In genomic region chr1:182337736-182338571, GRCh38 we compare ENCODE assay signal across 1 cellular context.
TF ChIP-seq lines count a peak whose summit lies in the region.

No MANE protein-coding gene starts in this region.

TF ChIP-seq in K562, 482 proteins besides CTCF, POLR2A, EP300 and RAD21 (continued from another document and continues in another):
- TF ChIP-seq ZNF561 (CRISPR knock-in tag; conservative IDR thresholded peaks at IDR 0.05) (0 out of 2 replicates have a peak, but pooled peaks have one; percentile 63), VEZF1 (CRISPR knock-in tag; IDR thresholded peaks at IDR 0.05) (peak; percentile 63), CGGBP1 (CRISPR knock-in tag; IDR thresholded peaks at IDR 0.05) (no peak), ZFP36 (IDR thresholded peaks at IDR 0.05; ENCODE audit: low read depth, low read length, partially characterized antibody) (peak; percentile 39), CBFA2T2 (conservative IDR thresholded peaks at IDR 0.05) (peak; percentile 91), ARHGAP35 (IDR thresholded peaks at IDR 0.05; ENCODE audit: partially characterized antibody) (no peak), CREB3 (tag; conservative IDR thresholded peaks at IDR 0.05; ENCODE audit: low read depth) (0 out of 2 replicates have a peak, but pooled peaks have one; percentile 63), SMARCE1 (IDR thresholded peaks at IDR 0.05) (peak; percentile 90), ELF2 (CRISPR knock-in tag; IDR thresholded peaks at IDR 0.05) (0 out of 2 replicates have a peak, but pooled peaks have one; percentile 13), ZNF586 (CRISPR knock-in tag; conservative IDR thresholded peaks at IDR 0.05) (peak; percentile 78; the same call in 1 of the 2 replicates), ZNF311 (CRISPR knock-in tag; IDR thresholded peaks at IDR 0.05) (peak; percentile 91), ZNF133 (CRISPR knock-in tag; IDR thresholded peaks at IDR 0.05) (no peak), NR3C1 (CRISPR knock-in tag; IDR thresholded peaks at IDR 0.05) (no peak), ZNF507 (tag; conservative IDR thresholded peaks at IDR 0.05) (no peak), GABPA (tag; conservative IDR thresholded peaks at IDR 0.05; ENCODE audit: low read depth) (peak; percentile 62), CHD2 (IDR thresholded peaks at IDR 0.05; ENCODE audit: low read depth, low read length) (0 out of 2 replicates have a peak, but pooled peaks have one; percentile 24), ZNF583 (CRISPR knock-in tag; IDR thresholded peaks at IDR 0.05) (peak; percentile 94), MAFG (tag; conservative IDR thresholded peaks at IDR 0.05) (no peak), NR2C1 (IDR thresholded peaks at IDR 0.05) (peak; percentile 75), NR2C1 (tag; IDR thresholded peaks at IDR 0.05) (peak; percentile 86), ZKSCAN1 (IDR thresholded peaks at IDR 0.05; ENCODE audit: low read depth, low read length) (0 out of 2 replicates have a peak, but pooled peaks have one; percentile 54), MCM2 (IDR thresholded peaks at IDR 0.05; ENCODE audit: low read depth) (no peak), ZNF77 (CRISPR knock-in tag; IDR thresholded peaks at IDR 0.05) (no peak), ZNF165 (CRISPR knock-in tag; IDR thresholded peaks at IDR 0.05; ENCODE audit: borderline replicate concordance) (peak; percentile 86), TCF15 (CRISPR knock-in tag; IDR thresholded peaks at IDR 0.05) (peak; percentile 83; the same call in 1 of the 2 replicates), CCAR2 (IDR thresholded peaks at IDR 0.05; ENCODE audit: low read depth, low read length) (no peak), DPF2 (IDR thresholded peaks at IDR 0.05) (peak; percentile 97), SPI1 (IDR thresholded peaks at IDR 0.05; ENCODE audit: borderline replicate concordance, low read depth, low read length) (peak; percentile 60; the same call in 1 of the 2 replicates), BCOR (IDR thresholded peaks at IDR 0.05) (peak; percentile 66; the same call in 1 of the 2 replicates), MYC (IDR thresholded peaks at IDR 0.05; ENCODE audit: low read depth, low read length) (peak; percentile 80; the same call in 1 of the 2 replicates), MYC (CRISPR knock-in tag; IDR thresholded peaks at IDR 0.05; ENCODE audit: borderline replicate concordance, low read depth) (0 out of 2 replicates have a peak, but pooled peaks have one; percentile 19), YBX1 (IDR thresholded peaks at IDR 0.05) (no peak), HDAC2 (IDR thresholded peaks at IDR 0.05) (peak; percentile 94), ZC3H8 (IDR thresholded peaks at IDR 0.05) (no peak), DLX4 (CRISPR knock-in tag; IDR thresholded peaks at IDR 0.05) (no peak), GATAD2B (IDR thresholded peaks at IDR 0.05; ENCODE audit: borderline replicate concordance) (peak; percentile 86), LEF1 (IDR thresholded peaks at IDR 0.05) (peak; percentile 95), TEAD4 (IDR thresholded peaks at IDR 0.05; ENCODE audit: low read length) (peak; percentile 91), TEAD4 (CRISPR knock-in tag; IDR thresholded peaks at IDR 0.05; ENCODE audit: borderline replicate concordance) (no peak), PHF8 (IDR thresholded peaks at IDR 0.05; ENCODE audit: borderline replicate concordance, low read length) (peak; percentile 22; the same call in 1 of the 2 replicates), ZNF589 (CRISPR knock-in tag; IDR thresholded peaks at IDR 0.05; ENCODE audit: low read depth) (peak; percentile 60), TCF7 (IDR thresholded peaks at IDR 0.05; ENCODE audit: borderline replicate concordance) (peak; percentile 85; the same call in 1 of the 2 replicates), CXXC5 (CRISPR knock-in tag; IDR thresholded peaks at IDR 0.05) (peak; percentile 88), ZNF668 (CRISPR knock-in tag; IDR thresholded peaks at IDR 0.05) (0 out of 2 replicates have a peak, but pooled peaks have one; percentile 2), ZNF324 (CRISPR knock-in tag; IDR thresholded peaks at IDR 0.05) (peak; percentile 63; the same call in 1 of the 2 replicates), NRF1 (conservative IDR thresholded peaks at IDR 0.05 in 1 of 2, IDR thresholded peaks at IDR 0.05 in 1 of 2) (peak; percentile 27 to 37; a peak in 2 of 4 replicates), NFRKB (IDR thresholded peaks at IDR 0.05; ENCODE audit: low read depth) (peak; percentile 85), TEAD1 (CRISPR knock-in tag; IDR thresholded peaks at IDR 0.05) (peak in 1 of 2 experiments; percentile 69; a peak in 2 of 4 replicates), ZNF695 (CRISPR knock-in tag; IDR thresholded peaks at IDR 0.05) (peak; percentile 57; the same call in 1 of the 2 replicates), HCFC1 (IDR thresholded peaks at IDR 0.05; ENCODE audit: low read depth, low read length) (no peak), MCM3 (IDR thresholded peaks at IDR 0.05) (no peak), ARID3B (CRISPR knock-in tag; IDR thresholded peaks at IDR 0.05; ENCODE audit: borderline replicate concordance) (peak; percentile 56; the same call in 1 of the 2 replicates), ESRRA (IDR thresholded peaks at IDR 0.05; ENCODE audit: borderline replicate concordance, low read depth) (0 out of 2 replicates have a peak, but pooled peaks have one; percentile 29)
- TF ChIP-seq, protein P1, sequence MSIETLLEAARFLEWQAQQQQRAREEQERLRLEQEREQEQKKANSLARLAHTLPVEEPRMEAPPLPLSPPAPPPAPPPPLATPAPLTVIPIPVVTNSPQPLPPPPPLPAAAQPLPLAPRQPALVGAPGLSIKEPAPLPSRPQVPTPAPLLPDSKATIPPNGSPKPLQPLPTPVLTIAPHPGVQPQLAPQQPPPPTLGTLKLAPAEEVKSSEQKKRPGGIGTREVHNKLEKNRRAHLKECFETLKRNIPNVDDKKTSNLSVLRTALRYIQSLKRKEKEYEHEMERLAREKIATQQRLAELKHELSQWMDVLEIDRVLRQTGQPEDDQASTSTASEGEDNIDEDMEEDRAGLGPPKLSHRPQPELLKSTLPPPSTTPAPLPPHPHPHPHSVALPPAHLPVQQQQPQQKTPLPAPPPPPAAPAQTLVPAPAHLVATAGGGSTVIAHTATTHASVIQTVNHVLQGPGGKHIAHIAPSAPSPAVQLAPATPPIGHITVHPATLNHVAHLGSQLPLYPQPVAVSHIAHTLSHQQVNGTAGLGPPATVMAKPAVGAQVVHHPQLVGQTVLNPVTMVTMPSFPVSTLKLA (conservative IDR thresholded peaks at IDR 0.05): peak; percentile 52 to 80; a peak in 3 of 4 replicates
- TF ChIP-seq, protein P2, sequence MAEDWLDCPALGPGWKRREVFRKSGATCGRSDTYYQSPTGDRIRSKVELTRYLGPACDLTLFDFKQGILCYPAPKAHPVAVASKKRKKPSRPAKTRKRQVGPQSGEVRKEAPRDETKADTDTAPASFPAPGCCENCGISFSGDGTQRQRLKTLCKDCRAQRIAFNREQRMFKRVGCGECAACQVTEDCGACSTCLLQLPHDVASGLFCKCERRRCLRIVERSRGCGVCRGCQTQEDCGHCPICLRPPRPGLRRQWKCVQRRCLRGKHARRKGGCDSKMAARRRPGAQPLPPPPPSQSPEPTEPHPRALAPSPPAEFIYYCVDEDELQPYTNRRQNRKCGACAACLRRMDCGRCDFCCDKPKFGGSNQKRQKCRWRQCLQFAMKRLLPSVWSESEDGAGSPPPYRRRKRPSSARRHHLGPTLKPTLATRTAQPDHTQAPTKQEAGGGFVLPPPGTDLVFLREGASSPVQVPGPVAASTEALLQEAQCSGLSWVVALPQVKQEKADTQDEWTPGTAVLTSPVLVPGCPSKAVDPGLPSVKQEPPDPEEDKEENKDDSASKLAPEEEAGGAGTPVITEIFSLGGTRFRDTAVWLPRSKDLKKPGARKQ (CRISPR knock-in tag; IDR thresholded peaks at IDR 0.05): no peak
- TF ChIP-seq, protein P3, sequence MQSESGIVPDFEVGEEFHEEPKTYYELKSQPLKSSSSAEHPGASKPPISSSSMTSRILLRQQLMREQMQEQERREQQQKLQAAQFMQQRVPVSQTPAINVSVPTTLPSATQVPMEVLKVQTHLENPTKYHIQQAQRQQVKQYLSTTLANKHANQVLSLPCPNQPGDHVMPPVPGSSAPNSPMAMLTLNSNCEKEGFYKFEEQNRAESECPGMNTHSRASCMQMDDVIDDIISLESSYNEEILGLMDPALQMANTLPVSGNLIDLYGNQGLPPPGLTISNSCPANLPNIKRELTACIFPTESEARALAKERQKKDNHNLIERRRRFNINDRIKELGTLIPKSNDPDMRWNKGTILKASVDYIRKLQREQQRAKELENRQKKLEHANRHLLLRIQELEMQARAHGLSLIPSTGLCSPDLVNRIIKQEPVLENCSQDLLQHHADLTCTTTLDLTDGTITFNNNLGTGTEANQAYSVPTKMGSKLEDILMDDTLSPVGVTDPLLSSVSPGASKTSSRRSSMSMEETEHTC (IDR thresholded peaks at IDR 0.05): peak; percentile 34; the same call in 1 of the 2 replicates
- TF ChIP-seq, protein P4, sequence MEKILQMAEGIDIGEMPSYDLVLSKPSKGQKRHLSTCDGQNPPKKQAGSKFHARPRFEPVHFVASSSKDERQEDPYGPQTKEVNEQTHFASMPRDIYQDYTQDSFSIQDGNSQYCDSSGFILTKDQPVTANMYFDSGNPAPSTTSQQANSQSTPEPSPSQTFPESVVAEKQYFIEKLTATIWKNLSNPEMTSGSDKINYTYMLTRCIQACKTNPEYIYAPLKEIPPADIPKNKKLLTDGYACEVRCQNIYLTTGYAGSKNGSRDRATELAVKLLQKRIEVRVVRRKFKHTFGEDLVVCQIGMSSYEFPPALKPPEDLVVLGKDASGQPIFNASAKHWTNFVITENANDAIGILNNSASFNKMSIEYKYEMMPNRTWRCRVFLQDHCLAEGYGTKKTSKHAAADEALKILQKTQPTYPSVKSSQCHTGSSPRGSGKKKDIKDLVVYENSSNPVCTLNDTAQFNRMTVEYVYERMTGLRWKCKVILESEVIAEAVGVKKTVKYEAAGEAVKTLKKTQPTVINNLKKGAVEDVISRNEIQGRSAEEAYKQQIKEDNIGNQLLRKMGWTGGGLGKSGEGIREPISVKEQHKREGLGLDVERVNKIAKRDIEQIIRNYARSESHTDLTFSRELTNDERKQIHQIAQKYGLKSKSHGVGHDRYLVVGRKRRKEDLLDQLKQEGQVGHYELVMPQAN (IDR thresholded peaks at IDR 0.05; ENCODE audit: borderline replicate concordance): 0 out of 2 replicates have a peak, but pooled peaks have one; percentile 9
- TF ChIP-seq, protein P5, sequence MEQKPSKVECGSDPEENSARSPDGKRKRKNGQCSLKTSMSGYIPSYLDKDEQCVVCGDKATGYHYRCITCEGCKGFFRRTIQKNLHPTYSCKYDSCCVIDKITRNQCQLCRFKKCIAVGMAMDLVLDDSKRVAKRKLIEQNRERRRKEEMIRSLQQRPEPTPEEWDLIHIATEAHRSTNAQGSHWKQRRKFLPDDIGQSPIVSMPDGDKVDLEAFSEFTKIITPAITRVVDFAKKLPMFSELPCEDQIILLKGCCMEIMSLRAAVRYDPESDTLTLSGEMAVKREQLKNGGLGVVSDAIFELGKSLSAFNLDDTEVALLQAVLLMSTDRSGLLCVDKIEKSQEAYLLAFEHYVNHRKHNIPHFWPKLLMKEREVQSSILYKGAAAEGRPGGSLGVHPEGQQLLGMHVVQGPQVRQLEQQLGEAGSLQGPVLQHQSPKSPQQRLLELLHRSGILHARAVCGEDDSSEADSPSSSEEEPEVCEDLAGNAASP (IDR thresholded peaks at IDR 0.05): no peak
- TF ChIP-seq, protein P6, sequence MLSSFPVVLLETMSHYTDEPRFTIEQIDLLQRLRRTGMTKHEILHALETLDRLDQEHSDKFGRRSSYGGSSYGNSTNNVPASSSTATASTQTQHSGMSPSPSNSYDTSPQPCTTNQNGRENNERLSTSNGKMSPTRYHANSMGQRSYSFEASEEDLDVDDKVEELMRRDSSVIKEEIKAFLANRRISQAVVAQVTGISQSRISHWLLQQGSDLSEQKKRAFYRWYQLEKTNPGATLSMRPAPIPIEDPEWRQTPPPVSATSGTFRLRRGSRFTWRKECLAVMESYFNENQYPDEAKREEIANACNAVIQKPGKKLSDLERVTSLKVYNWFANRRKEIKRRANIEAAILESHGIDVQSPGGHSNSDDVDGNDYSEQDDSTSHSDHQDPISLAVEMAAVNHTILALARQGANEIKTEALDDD (IDR thresholded peaks at IDR 0.05): peak; percentile 91
